8 cellular contexts compared by ENCODE assay signal in the genomic region with DNA sequence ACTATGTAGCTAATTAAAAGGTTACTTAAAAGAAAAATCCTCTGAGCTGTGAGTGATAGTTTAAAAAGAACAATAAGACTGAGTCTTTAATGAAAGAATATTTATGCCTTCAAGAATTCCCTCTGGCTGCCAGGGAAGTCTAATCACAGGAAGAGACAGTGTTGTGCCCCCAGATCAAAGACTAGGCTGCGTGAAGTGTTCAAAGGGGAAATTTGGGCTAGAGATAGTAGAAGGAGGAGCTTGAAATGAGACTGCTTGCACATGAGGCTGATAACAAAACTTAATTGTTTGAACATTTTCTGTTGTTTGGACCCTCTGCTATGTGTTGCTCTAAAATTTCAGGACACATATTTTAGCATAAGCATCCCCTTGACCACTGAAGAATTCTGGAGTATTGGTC.
"Had no signal": no experiment of that assay in that cellular context is flagged by ENCODE, and none has a peak within 500 bp of the region (broad histone marks: within the 10 kb centered on the region; RNA-seq: fewer than 3 reads in every experiment).

No MANE protein-coding gene starts in this region.

- ATAC-seq: GM12878 had no signal

- H3K4me3 ChIP-seq: GM12878 had no signal

- DNase-seq: GDM1, GF-D8 had no signal

- FAIRE-seq: G401.6, GM12878, GM12891, GM12892, GM18507, GM19239 had no signal
